Comparison of ENCODE assay signal across 2 cellular contexts in the genomic region with DNA sequence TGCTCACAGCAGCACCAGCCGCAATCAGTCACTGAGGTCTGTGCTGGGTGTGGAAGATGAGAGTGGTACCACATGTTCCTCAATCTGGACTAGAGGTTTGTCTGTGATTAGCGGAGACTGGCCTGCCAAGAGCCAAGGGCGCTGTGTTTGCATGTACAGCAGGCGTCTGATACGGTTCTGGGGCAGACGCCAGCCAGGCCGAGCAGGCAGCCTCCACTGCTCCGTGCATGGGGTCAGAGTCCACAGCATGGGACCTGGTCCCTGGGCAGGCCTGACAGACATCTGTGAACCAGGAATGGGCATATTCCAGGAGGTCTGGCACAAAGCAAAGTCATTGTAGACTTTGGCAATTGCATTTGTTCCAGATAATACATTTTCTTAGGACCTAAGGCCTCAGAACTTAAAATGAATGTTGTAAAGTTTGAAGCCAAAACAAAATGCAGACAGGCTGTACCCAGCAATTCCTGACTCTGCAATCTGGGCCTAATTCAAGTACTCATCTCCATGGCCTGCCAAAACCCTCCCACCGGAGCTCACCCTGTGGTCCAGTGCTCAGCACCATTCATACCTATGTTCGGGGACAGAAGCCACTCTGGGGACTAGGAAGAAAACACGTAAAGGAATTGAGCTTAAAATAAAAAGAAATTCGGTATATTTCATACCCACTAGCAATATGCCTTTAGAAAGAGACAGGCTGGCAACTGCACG.
TF ChIP-seq lines count a peak whose summit lies in the region.

No MANE protein-coding gene starts in this region.

TF ChIP-seq in H1, 55 proteins besides CTCF, POLR2A, EP300 and RAD21 (continues in another document):
- TF ChIP-seq, protein P1, sequence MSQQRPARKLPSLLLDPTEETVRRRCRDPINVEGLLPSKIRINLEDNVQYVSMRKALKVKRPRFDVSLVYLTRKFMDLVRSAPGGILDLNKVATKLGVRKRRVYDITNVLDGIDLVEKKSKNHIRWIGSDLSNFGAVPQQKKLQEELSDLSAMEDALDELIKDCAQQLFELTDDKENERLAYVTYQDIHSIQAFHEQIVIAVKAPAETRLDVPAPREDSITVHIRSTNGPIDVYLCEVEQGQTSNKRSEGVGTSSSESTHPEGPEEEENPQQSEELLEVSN (IDR thresholded peaks at IDR 0.05): no peak
- TF ChIP-seq, protein P2, sequence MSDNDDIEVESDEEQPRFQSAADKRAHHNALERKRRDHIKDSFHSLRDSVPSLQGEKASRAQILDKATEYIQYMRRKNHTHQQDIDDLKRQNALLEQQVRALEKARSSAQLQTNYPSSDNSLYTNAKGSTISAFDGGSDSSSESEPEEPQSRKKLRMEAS (IDR thresholded peaks at IDR 0.05): no peak
- TF ChIP-seq HDAC2 (IDR thresholded peaks at IDR 0.05; ENCODE audit: borderline replicate concordance in 1 of 2, low read depth in 2 of 2, low read length in 2 of 2) (no peak), TCF12 (IDR thresholded peaks at IDR 0.05; ENCODE audit: low read depth, low read length) (no peak), RXRA (IDR thresholded peaks at IDR 0.05; ENCODE audit: insufficient read depth, low read depth, low read length) (no peak), CHD2 (IDR thresholded peaks at IDR 0.05; ENCODE audit: low read length) (no peak), TBP (IDR thresholded peaks at IDR 0.05; ENCODE audit: low read depth, low read length) (no peak), MAFK (IDR thresholded peaks at IDR 0.05; ENCODE audit: low read depth, low read length) (no peak), CEBPB (IDR thresholded peaks at IDR 0.05; ENCODE audit: low read depth, low read length) (no peak), TEAD4 (IDR thresholded peaks at IDR 0.05; ENCODE audit: low read depth, low read length) (no peak), BCL11A (IDR thresholded peaks at IDR 0.05; ENCODE audit: low read depth in 2 of 2, low read length in 2 of 2) (no peak), KDM5A (IDR thresholded peaks at IDR 0.05; ENCODE audit: low read length) (no peak), TAF1 (IDR thresholded peaks at IDR 0.05; ENCODE audit: low read depth, low read length) (no peak), FOSL1 (IDR thresholded peaks at IDR 0.05; ENCODE audit: insufficient read depth, low read depth, low read length) (no peak), CTBP2 (IDR thresholded peaks at IDR 0.05; ENCODE audit: borderline replicate concordance, insufficient read depth, insufficient read length, low read length) (no peak)
- TF ChIP-seq, protein P3, sequence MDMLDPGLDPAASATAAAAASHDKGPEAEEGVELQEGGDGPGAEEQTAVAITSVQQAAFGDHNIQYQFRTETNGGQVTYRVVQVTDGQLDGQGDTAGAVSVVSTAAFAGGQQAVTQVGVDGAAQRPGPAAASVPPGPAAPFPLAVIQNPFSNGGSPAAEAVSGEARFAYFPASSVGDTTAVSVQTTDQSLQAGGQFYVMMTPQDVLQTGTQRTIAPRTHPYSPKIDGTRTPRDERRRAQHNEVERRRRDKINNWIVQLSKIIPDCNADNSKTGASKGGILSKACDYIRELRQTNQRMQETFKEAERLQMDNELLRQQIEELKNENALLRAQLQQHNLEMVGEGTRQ (IDR thresholded peaks at IDR 0.05; ENCODE audit: low read length): no peak
- TF ChIP-seq, protein P4, sequence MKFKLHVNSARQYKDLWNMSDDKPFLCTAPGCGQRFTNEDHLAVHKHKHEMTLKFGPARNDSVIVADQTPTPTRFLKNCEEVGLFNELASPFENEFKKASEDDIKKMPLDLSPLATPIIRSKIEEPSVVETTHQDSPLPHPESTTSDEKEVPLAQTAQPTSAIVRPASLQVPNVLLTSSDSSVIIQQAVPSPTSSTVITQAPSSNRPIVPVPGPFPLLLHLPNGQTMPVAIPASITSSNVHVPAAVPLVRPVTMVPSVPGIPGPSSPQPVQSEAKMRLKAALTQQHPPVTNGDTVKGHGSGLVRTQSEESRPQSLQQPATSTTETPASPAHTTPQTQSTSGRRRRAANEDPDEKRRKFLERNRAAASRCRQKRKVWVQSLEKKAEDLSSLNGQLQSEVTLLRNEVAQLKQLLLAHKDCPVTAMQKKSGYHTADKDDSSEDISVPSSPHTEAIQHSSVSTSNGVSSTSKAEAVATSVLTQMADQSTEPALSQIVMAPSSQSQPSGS (IDR thresholded peaks at IDR 0.05; ENCODE audit: low read length): no peak

TF ChIP-seq in GM12891, 5 proteins besides CTCF, POLR2A, EP300 and RAD21:
- no peak for TF ChIP-seq SPI1 (IDR thresholded peaks at IDR 0.05; ENCODE audit: low read depth, low read length)
- TF ChIP-seq POLR2AphosphoS5 (IDR thresholded peaks at IDR 0.05; ENCODE audit: low read depth, low read length): no peak
- no peak for TF ChIP-seq TAF1 (IDR thresholded peaks at IDR 0.05; ENCODE audit: low read depth, low read length)
- TF ChIP-seq PAX5 (IDR thresholded peaks at IDR 0.05; ENCODE audit: insufficient read depth, low read length, severe bottlenecking): no peak
TF ChIP-seq in GM12891: peak in this region for 0.
